In the genomic region with DNA sequence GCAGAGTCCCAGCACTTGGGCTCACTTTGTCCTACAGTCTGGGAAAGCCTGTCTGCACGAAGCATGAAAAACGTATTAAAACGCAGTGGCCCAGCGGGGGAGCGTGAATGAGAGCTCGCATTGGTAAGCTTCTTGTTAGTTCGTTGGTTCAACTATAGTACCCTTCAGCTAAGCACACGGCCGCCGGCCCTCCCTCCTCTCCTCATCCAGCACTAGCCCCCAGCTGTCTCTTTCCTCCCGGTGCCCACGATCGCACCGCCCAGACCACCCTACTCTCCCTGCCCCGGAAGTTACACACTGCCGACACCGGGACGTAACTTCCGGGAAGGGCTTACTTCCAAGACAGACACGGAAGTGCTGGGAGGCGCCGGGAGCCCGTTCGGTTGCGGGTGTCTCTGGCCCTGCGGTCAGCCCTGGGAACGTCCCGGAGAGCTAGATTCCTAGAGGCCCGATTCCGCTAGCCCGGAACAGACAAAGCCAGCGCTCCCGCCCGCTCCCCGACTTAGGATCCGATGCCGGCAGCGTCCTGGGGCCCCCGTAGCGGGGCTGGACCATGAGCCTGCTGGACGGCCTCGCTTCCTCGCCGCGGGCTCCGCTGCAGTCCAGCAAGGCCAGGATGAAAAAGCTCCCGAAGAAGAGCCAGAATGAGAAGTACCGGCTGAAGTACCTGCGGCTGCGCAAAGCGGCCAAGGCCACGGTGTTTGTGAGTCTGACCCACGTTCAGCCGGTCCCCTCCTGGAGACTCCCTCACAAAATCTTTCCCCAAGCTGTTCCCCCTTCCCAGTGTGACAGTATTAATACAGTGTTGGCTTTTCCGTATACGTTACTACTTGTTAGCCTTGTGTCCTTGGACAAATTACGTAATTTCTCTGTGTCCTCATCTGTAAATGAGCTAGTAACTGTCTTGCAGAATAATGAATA, we compare ENCODE assay signal across 8 cellular contexts. TPM values are rescaled to one million over a fixed set of nuclear protein-coding genes. Genes with fewer than 3 reads are reported as not detected.
DNase-seq lines count a peak whose midpoint lies in the region; ATAC-seq and TF ChIP-seq lines count a peak whose summit lies in the region.

A gene with protein sequence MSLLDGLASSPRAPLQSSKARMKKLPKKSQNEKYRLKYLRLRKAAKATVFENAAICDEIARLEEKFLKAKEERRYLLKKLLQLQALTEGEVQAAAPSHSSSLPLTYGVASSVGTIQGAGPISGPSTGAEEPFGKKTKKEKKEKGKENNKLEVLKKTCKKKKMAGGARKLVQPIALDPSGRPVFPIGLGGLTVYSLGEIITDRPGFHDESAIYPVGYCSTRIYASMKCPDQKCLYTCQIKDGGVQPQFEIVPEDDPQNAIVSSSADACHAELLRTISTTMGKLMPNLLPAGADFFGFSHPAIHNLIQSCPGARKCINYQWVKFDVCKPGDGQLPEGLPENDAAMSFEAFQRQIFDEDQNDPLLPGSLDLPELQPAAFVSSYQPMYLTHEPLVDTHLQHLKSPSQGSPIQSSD (plus strand): TSS at position 334 of the 921 bp plus-strand sequence. CDS start 220 bp downstream, at position 554.

- peak; percentile 95 to 96 (median 95) for ATAC-seq in natural killer cell

- no peaks in the 10 kb centered on the region for H3K9me3 Mint-ChIP-seq in natural killer cell

- H3K79me2 ChIP-seq in Loucy (ENCODE audit: insufficient read depth, low read length), result peaks cover 51% of the 10 kb centered on the region

- peak within 1 kb of the TSS; percentile 96 to 98 for H3K27ac Mint-ChIP-seq in natural killer cell

- H3K27me3 Mint-ChIP-seq in natural killer cell (ENCODE audit: low read depth in 2 of 2), result peaks cover 13 to 20% of the 10 kb centered on the region in 2 donors

- peaks cover 33% of the 10 kb centered on the region for H3K27me3 ChIP-seq in Loucy (ENCODE audit: insufficient read depth, low read length, poor library complexity, severe bottlenecking)

- H3K36me3 ChIP-seq in Loucy (ENCODE audit: insufficient read depth, low read length), result peaks cover 19% of the 10 kb centered on the region; the same call in 1 of the 2 replicates

- DNase-seq in EH (ENCODE audit: low read depth) (peak; percentile 93), H4 (ENCODE audit: low spot score) (peak; percentile 91), fibroblast of peridontal ligament (ENCODE audit: extremely low read depth) (peak; percentile 87), natural killer cell (peak; percentile 72)
- peak; percentile 75 for DNase-seq in activated T-helper 9 cell treated with anti-CD3 and anti-CD28 coated beads, Interleukin-2, amount 50 U/mL, for 16 hours (ENCODE audit: low read depth)
- DNase-seq in stimulated activated naive CD4-positive, alpha-beta T cell treated with Interleukin-2 at 50 U/mL for 16 hours (lab: John Stamatoyannopoulos, UW), result peak; percentile 79

- peaks cover 17% of the 10 kb centered on the region for H4K20me1 ChIP-seq in Loucy (ENCODE audit: insufficient read depth, low read length, poor library complexity, severe bottlenecking)

- peak within 1 kb of the TSS; percentile 92 for H3K9ac ChIP-seq in Loucy (ENCODE audit: low read depth, low read length, poor library complexity, severe bottlenecking)

- no peaks in the 10 kb centered on the region for H3K36me3 Mint-ChIP-seq in natural killer cell

- intact Hi-C loops in natural killer cell (cut with micrococcal nuclease), result no loop called here

- peak; percentile 95 for TF ChIP-seq POLR2A in Raji (IDR thresholded peaks at IDR 0.05; ENCODE audit: insufficient read depth, low read depth, low read length)

- no peaks in the 10 kb centered on the region for H3K9me3 ChIP-seq in Loucy (ENCODE audit: insufficient read depth, low read depth, low read length)

- peak within 1 kb of the TSS; percentile 81 for H3K4me2 ChIP-seq in Loucy (ENCODE audit: low read depth, low read length, poor library complexity, severe bottlenecking)

- TF ChIP-seq CTCF in Loucy (conservative IDR thresholded peaks at IDR 0.05; ENCODE audit: low read length) (no peak), natural killer cell (IDR thresholded peaks at IDR 0.05) (no peak)

- H3K4me3 Mint-ChIP-seq in natural killer cell, result peak within 1 kb of the TSS; percentile 94

- peak within 1 kb of the TSS; percentile 90 for H2AFZ ChIP-seq in Loucy (ENCODE audit: low read length)

- H3F3A ChIP-seq in Loucy (ENCODE audit: low read depth), result no peaks in the 10 kb centered on the region

- peaks cover 39% of the 10 kb centered on the region for H3K4me1 ChIP-seq in Loucy (ENCODE audit: insufficient read depth, low read length, poor library complexity, severe bottlenecking)

- no peaks in the 10 kb centered on the region for H3K9me2 ChIP-seq in Loucy (replicated peaks; ENCODE audit: low read depth, low read length)

- peaks cover 33 to 46% of the 10 kb centered on the region in 2 donors for H3K4me1 Mint-ChIP-seq in natural killer cell

- H3K4me3 ChIP-seq in Loucy (ENCODE audit: low read length, poor library complexity, severe bottlenecking), result peak within 1 kb of the TSS; percentile 96

RNA-seq across cellular contexts. Expression of the gene that starts here (rescaled TPM):
- total RNA-seq in H4 (2014; rRNA removed; shearing (Covaris generic)), result 22.8 and 24.8 TPM in 2 replicates
- total RNA-seq in natural killer cell, result 10 to 100 TPM; 62.9 to 68.6 (median 68.3) TPM

Comparison
In these comparisons a context has a peak if more than half of its experiments do, and no peak if none do; other contexts are left out.
1. Peak in every context shown above with its lines: DNase-seq, ATAC-seq and H3K4me3 ChIP-seq.